18 cellular contexts compared by ENCODE assay signal in genomic region chr19:1441677-1442438, GRCh38. TPM values are rescaled to one million over a fixed set of nuclear protein-coding genes. Genes with fewer than 3 reads are reported as not detected.
DNase-seq lines count a peak whose midpoint lies in the region; ATAC-seq, FAIRE-seq and TF ChIP-seq lines count a peak whose summit lies in the region.
"Had no signal": no experiment of that assay in that cellular context is flagged by ENCODE, and none has a peak within 500 bp of the region (broad histone marks: within the 10 kb centered on the region; RNA-seq: fewer than 3 reads in every experiment).

No MANE protein-coding gene starts in this region.

- H3K36me3 ChIP-seq in CD8-positive, alpha-beta memory T cell (ENCODE audit: insufficient read depth, low read length): peaks cover 22% of the 10 kb centered on the region
- H3K36me3 ChIP-seq in SK-N-MC (ENCODE audit: insufficient read depth, low read length): peaks cover 38% of the 10 kb centered on the region
- H3K36me3 ChIP-seq in H1 (ENCODE audit: control insufficient read depth in 2 of 4, insufficient read depth in 4 of 4, low read length in 3 of 4): peaks cover 26 to 37% (median 29%) of the 10 kb centered on the region in 4 experiments
- peaks cover 11 to 17% of the 10 kb centered on the region in 2 donors for H3K36me3 ChIP-seq in kidney (ENCODE audit: control insufficient read depth in 1 of 2, insufficient read depth in 2 of 2, low read length in 2 of 2)
- peaks cover 17 to 37% of the 10 kb centered on the region in 2 donors for H3K36me3 ChIP-seq in psoas muscle (ENCODE audit: insufficient read depth in 1 of 2, low read depth in 1 of 2)
- H3K36me3 ChIP-seq: uterus had no signal

- H3K36me3 Mint-ChIP-seq in CD8-positive, alpha-beta memory T cell: peaks cover 2 to 46% (median 3%) of the 10 kb centered on the region in 3 donors

- DNase-seq in 8988T (peak; percentile 38), SK-N-MC (ENCODE audit: low read depth, low spot score) (no peak), H1 (ENCODE audit: low read depth in 1 of 2, low spot score in 2 of 2) (no peak), kidney (no peak), NCI-H2029 (lab: John Stamatoyannopoulos, UW) (no peak), psoas muscle (no peak)
- DNase-seq in CD8-positive, alpha-beta memory T cell: no peak
- DNase-seq: activated CD8-positive, alpha-beta memory T cell treated with anti-CD3 and anti-CD28 coated beads for 24 hours; amniotic stem cell; hippocampal formation; KG1; left colon; NCI-H1694; NCI-H526; stimulated activated CD4-positive, alpha-beta T cell treated with anti-CD3 and anti-CD28 coated beads, Interleukin-2, amount 100 ng/mL, for 48 hours had no signal

- no peak overlapping the region for H2AFZ ChIP-seq in H1 (ENCODE audit: low read length)

- no peak overlapping the region for H3K4me3 ChIP-seq in CD8-positive, alpha-beta memory T cell (ENCODE audit: low read length)
- no peak overlapping the region for H3K4me3 ChIP-seq in SK-N-MC
- no peak overlapping the region for H3K4me3 ChIP-seq in H1 (ENCODE audit: extremely low read depth in 1 of 4, insufficient read depth in 2 of 4, low read depth in 3 of 4, low read length in 4 of 4)
- no peak overlapping the region for H3K4me3 ChIP-seq in kidney (ENCODE audit: low read length in 2 of 2)
- H3K4me3 ChIP-seq in psoas muscle: no peak overlapping the region
- H3K4me3 ChIP-seq: coronary artery, uterus had no signal

- POLR2A ChIA-PET in CD8-positive, alpha-beta memory T cell (lab: Charles Lee): interaction anchor here (0.6 kb wide), 1 partner anchor 645 kb away, joined by 6 read pairs; no protein-coding TSS in a partner anchor
- POLR2A ChIA-PET in H1 (lab: Charles Lee; ENCODE audit: partially characterized antibody): interaction anchor here (0.5 to 7.6 kb wide), 14 partner anchors 9 to 1328 kb away, joined by 3 to 109 read pairs (median 5); partner anchors contain the start of gene APC2

- no peak for TF ChIP-seq EP300 in H1 (IDR thresholded peaks at IDR 0.05; ENCODE audit: borderline replicate concordance in 1 of 2, low read depth in 2 of 2, low read length in 2 of 2)

- H4K5ac ChIP-seq in H1 (ENCODE audit: insufficient read length, low read depth, low read length): no peak overlapping the region

- H3K27me3 ChIP-seq in CD8-positive, alpha-beta memory T cell (ENCODE audit: insufficient read depth, low read length, poor library complexity, severe bottlenecking): peaks cover 6% of the 10 kb centered on the region
- H3K27me3 ChIP-seq in H1 (replicated peaks in 1 of 4; ENCODE audit: control insufficient read depth in 3 of 4, extremely low read depth in 1 of 4, insufficient read depth in 3 of 4, low read length in 3 of 4): peaks cover 5 to 11% (median 10%) of the 10 kb centered on the region in 4 experiments
- peaks cover 0 to 16% (median 11%) of the 10 kb centered on the region in 3 donors for H3K27me3 ChIP-seq in psoas muscle (ENCODE audit: insufficient read depth in 3 of 3, low read length in 2 of 3)

- peaks cover 6% of the 10 kb centered on the region; the same call in 1 of the 2 replicates for H3K23me2 ChIP-seq in H1 (ENCODE audit: low read depth, low read length)

- H3K56ac ChIP-seq in H1 (replicated peaks; ENCODE audit: insufficient read length, low read depth, low read length): no peak overlapping the region

- H4K8ac ChIP-seq in H1 (ENCODE audit: extremely low read depth, insufficient read depth, low read length): no peak overlapping the region

- no peak overlapping the region for H2BK5ac ChIP-seq in H1 (ENCODE audit: low read depth, low read length)

- H2BK20ac ChIP-seq in H1 (ENCODE audit: low read length): no peak overlapping the region

- intact Hi-C loops in kidney (cut with DNase I) (no loop called here), psoas muscle (cut with DNase I) (loop anchor here in 1 of 2 donors (10.0 kb wide), 1 partner anchor 157 kb away; the partner anchor contains the start of gene EFNA2)

- ATAC-seq in psoas muscle (no peak), HG03135 (IDR thresholded peaks at IDR 0.05; ENCODE audit: unreplicated experiment) (no peak)
- ATAC-seq: left colon had no signal

- H4K20me1 ChIP-seq in H1 (replicated peaks in 1 of 2; ENCODE audit: control insufficient read depth in 1 of 2, insufficient read depth in 2 of 2, low read length in 2 of 2): peaks cover 21 to 23% of the 10 kb centered on the region in 2 experiments

- H2BK12ac ChIP-seq in H1 (ENCODE audit: low read depth, low read length): no peak overlapping the region

- peaks cover 28 to 49% (median 36%) of the 10 kb centered on the region in 3 donors for H3K4me1 Mint-ChIP-seq in CD8-positive, alpha-beta memory T cell

- peaks cover 4% of the 10 kb centered on the region for H3K79me1 ChIP-seq in H1 (ENCODE audit: low read depth, low read length)

- CTCF ChIA-PET in CD8-positive, alpha-beta memory T cell (lab: Charles Lee): interaction anchor here (1.8 to 2.4 kb wide), 2 partner anchors 28 to 197 kb away, joined by 5 to 6 read pairs; no protein-coding TSS in a partner anchor
- CTCF ChIA-PET in H1 (lab: Charles Lee; ENCODE audit: partially characterized antibody): interaction anchor here (5.6 kb wide), 1 partner anchor 13 kb away, joined by 54 read pairs; no protein-coding TSS in a partner anchor

- no peaks in the 10 kb centered on the region for H3K9me3 ChIP-seq in CD8-positive, alpha-beta memory T cell (ENCODE audit: low read length)
- H3K9me3 ChIP-seq in SK-N-MC (ENCODE audit: low read depth, low read length) (no peaks in the 10 kb centered on the region), H1 (ENCODE audit: insufficient read depth in 2 of 2, low read depth in 1 of 2, low read length in 1 of 2) (no peaks in the 10 kb centered on the region), kidney (ENCODE audit: control insufficient read depth in 1 of 2, low read length in 2 of 2) (no peaks in the 10 kb centered on the region), psoas muscle (no peaks in the 10 kb centered on the region)
- H3K9me3 ChIP-seq: uterus had no signal

- H3K14ac ChIP-seq in H1 (ENCODE audit: insufficient read length): no peak overlapping the region

- no peak for TF ChIP-seq RAD21 in H1 (IDR thresholded peaks at IDR 0.05 in 1 of 2, conservative IDR thresholded peaks at IDR 0.05 in 1 of 2; ENCODE audit: low read depth in 2 of 2, low read length in 2 of 2)

- H3K79me2 ChIP-seq in H1 (ENCODE audit: control insufficient read depth in 1 of 2, insufficient read depth in 2 of 2, low read length in 2 of 2): peaks cover 2 to 24% of the 10 kb centered on the region in 2 experiments; a peak in 3 of 4 replicates

- no peak overlapping the region for H3K18ac ChIP-seq in H1 (ENCODE audit: extremely low read depth, low read length)

- no peak overlapping the region for H3K9ac ChIP-seq in SK-N-MC (ENCODE audit: insufficient read length)
- H3K9ac ChIP-seq in H1 (replicated peaks in 1 of 4; ENCODE audit: extremely low read depth in 1 of 4, low read depth in 3 of 4, low read length in 3 of 4): no peak overlapping the region
- H3K9ac ChIP-seq in kidney (ENCODE audit: low read length in 2 of 2): no peak overlapping the region

- no peak for FAIRE-seq in H1 (lab: Jason Lieb, UNC)
- no peak for FAIRE-seq in kidney (lab: Jason Lieb, UNC)

- no peak overlapping the region for H2BK120ac ChIP-seq in H1 (replicated peaks; ENCODE audit: low read depth, low read length)

- H3K27me3 Mint-ChIP-seq in CD8-positive, alpha-beta memory T cell: peaks cover 0 to 2% of the 10 kb centered on the region in 2 donors

- H4K91ac ChIP-seq in H1 (replicated peaks; ENCODE audit: insufficient read length, low read length): no peak overlapping the region

- no peak for TF ChIP-seq POLR2A in H1 (IDR thresholded peaks at IDR 0.05; ENCODE audit: control extremely low read depth in 1 of 2, low read depth in 2 of 2, low read length in 2 of 2)

- no peak for TF ChIP-seq CTCF in H1 (IDR thresholded peaks at IDR 0.05; ENCODE audit: control extremely low read depth in 1 of 3, insufficient read depth in 1 of 3, low read depth in 1 of 3, low read length in 3 of 3)
- TF ChIP-seq CTCF in kidney (IDR thresholded peaks at IDR 0.05; ENCODE audit: borderline replicate concordance, extremely low read depth, insufficient read depth): no peak
- no peak for TF ChIP-seq CTCF in psoas muscle (IDR thresholded peaks at IDR 0.05)

- H3K23ac ChIP-seq in H1 (ENCODE audit: insufficient read length): no peak overlapping the region

- H3K9me3 Mint-ChIP-seq in CD8-positive, alpha-beta memory T cell: no peaks in the 10 kb centered on the region

- no peak overlapping the region for H2AK5ac ChIP-seq in H1 (ENCODE audit: low read depth, low read length)

- H3K4ac ChIP-seq in H1 (replicated peaks; ENCODE audit: insufficient read length, low read depth, low read length): no peak overlapping the region

- H3K4me2 ChIP-seq in H1 (ENCODE audit: insufficient read depth in 1 of 2, low read depth in 2 of 2, low read length in 2 of 2): no peak overlapping the region

- H2BK15ac ChIP-seq in H1 (ENCODE audit: low read length): no peak overlapping the region

- no peak overlapping the region for H3K27ac ChIP-seq in CD8-positive, alpha-beta memory T cell (ENCODE audit: low read depth, low read length)
- H3K27ac ChIP-seq in SK-N-MC: peak overlapping the region; percentile 74
- no peak overlapping the region for H3K27ac ChIP-seq in H1 (ENCODE audit: low read depth, low read length)
- no peak overlapping the region for H3K27ac ChIP-seq in kidney (ENCODE audit: low read depth in 2 of 2, low read length in 2 of 2)
- no peak overlapping the region for H3K27ac ChIP-seq in psoas muscle
- H3K27ac ChIP-seq: coronary artery, uterus had no signal

- peaks cover 36% of the 10 kb centered on the region for H3K4me1 ChIP-seq in CD8-positive, alpha-beta memory T cell (ENCODE audit: insufficient read depth, low read length)
- H3K4me1 ChIP-seq in H1 (replicated peaks in 1 of 4; ENCODE audit: control insufficient read depth in 3 of 4, insufficient read depth in 4 of 4, low read length in 3 of 4): peaks cover 0 to 17% (median 6%) of the 10 kb centered on the region in 4 experiments; a peak in 5 of 7 replicates
- H3K4me1 ChIP-seq in kidney (ENCODE audit: control insufficient read depth in 1 of 2, insufficient read depth in 1 of 2, low read depth in 1 of 2, low read length in 2 of 2): peaks cover 3 to 17% of the 10 kb centered on the region in 2 donors
- peaks cover 29% of the 10 kb centered on the region for H3K4me1 ChIP-seq in psoas muscle

- H3K4me3 Mint-ChIP-seq in CD8-positive, alpha-beta memory T cell: peak overlapping the region in 6 of 7 donors; percentile 23 to 98 (median 56)

- peak overlapping the region in 2 of 8 donors; percentile 54 to 96 for H3K27ac Mint-ChIP-seq in CD8-positive, alpha-beta memory T cell

- WGBS in H1 (ENCODE audit: extremely low coverage in 1 of 2, insufficient coverage in 1 of 2, insufficient read length in 1 of 2, insufficient replicate concordance in 2 of 2, low coverage in 1 of 2, low lambda C conversion rate in 2 of 2, missing lambda C conversion rate in 1 of 2), 2 experiments: 93% methylated on average over 24 of the region's 25 CpGs; no CpG with 5 or more reads in 1 of the 2 experiments
- 80 to 85% (median 81%) methylated on average over 25 of the region's 25 CpGs for WGBS in psoas muscle, 3 donors

RNA-seq across cellular contexts. Expression of gene RPS15, which starts 3.7 kb away (rescaled TPM):
- 1,000 to 10,000 TPM; 1,485 to 1,540 TPM for total RNA-seq in CD8-positive, alpha-beta memory T cell
- 2,756 TPM for polyA plus RNA-seq in CD8-positive, alpha-beta memory T cell
- total RNA-seq in H1 (2021; fragmentation: NEBNext Ultra II Directional; extraction: Animal tissue kit (Norgen Biotek cat#: 25700)): 1,562 and 1,589 TPM in 2 replicates
- 3,890 and 4,770 TPM in 2 replicates for polyA plus RNA-seq in H1 (2011; rRNA removed)
- 4,361 TPM for polyA plus RNA-seq in H1 (2011; cell fraction: cytosol; rRNA removed)
- polyA plus RNA-seq in H1 (2011; cell fraction: nucleus; rRNA removed): 2,705 TPM
- polyA plus RNA-seq in H1 (2012, experiment 1 of 2): 2,291 to 3,052 TPM (median 2,740 TPM) in 4 replicates
- 8,937 TPM for polyA plus RNA-seq in H1 (2012, experiment 2 of 2)
- polyA plus RNA-seq in H1 (2013, experiment 1 of 2): 2,700 TPM
- polyA plus RNA-seq in H1 (2013, experiment 2 of 2): 2,703 TPM
- polyA minus RNA-seq in H1 (2011; rRNA and poly(A)+ RNA removed): 313 and 344 TPM in 2 replicates
- polyA minus RNA-seq in H1 (2011; cell fraction: cytosol; rRNA and poly(A)+ RNA removed): 991 TPM
- polyA minus RNA-seq in H1 (2011; cell fraction: nucleus; rRNA and poly(A)+ RNA removed): 590 TPM
- total RNA-seq in kidney: 893 TPM
- 1,823 TPM for polyA plus RNA-seq in kidney (ENCODE audit: insufficient read depth, low read depth, low replicate concordance)
- 100 to 1,000 TPM; 697 to 992 (median 943) TPM for total RNA-seq in psoas muscle
- 1,000 to 10,000 TPM; 2,739 to 4,077 (median 3,158) TPM for polyA plus RNA-seq in psoas muscle

RNA-seq across cellular contexts. Expression of gene APC2, which starts 8.1 kb away (rescaled TPM):
- under 1 TPM; 0.09 to 0.11 TPM for total RNA-seq in CD8-positive, alpha-beta memory T cell
- polyA plus RNA-seq in CD8-positive, alpha-beta memory T cell: not detected
- 3.7 and 4.1 TPM in 2 replicates for total RNA-seq in H1 (2021; fragmentation: NEBNext Ultra II Directional; extraction: Animal tissue kit (Norgen Biotek cat#: 25700))
- polyA plus RNA-seq in H1 (2011; rRNA removed) (1.3 and 3.3 TPM in 2 replicates), kidney (ENCODE audit: insufficient read depth, low read depth, low replicate concordance) (not detected), psoas muscle (under 1 TPM in 2 of 3 donors, not detected in 1; 0.01 to 0.03 TPM)
- polyA plus RNA-seq in H1 (2011; cell fraction: cytosol; rRNA removed): 3.6 TPM
- polyA plus RNA-seq in H1 (2011; cell fraction: nucleus; rRNA removed): 12.1 TPM
- 1.2 to 2.5 TPM (median 1.6 TPM) in 4 replicates for polyA plus RNA-seq in H1 (2012, experiment 1 of 2)
- 0.91 TPM for polyA plus RNA-seq in H1 (2012, experiment 2 of 2)
- 0.39 TPM for polyA plus RNA-seq in H1 (2013, experiment 1 of 2)
- polyA plus RNA-seq in H1 (2013, experiment 2 of 2): 0.31 TPM
- polyA minus RNA-seq in H1 (2011; rRNA and poly(A)+ RNA removed): 3.3 and 4.3 TPM in 2 replicates
- polyA minus RNA-seq in H1 (2011; cell fraction: cytosol; rRNA and poly(A)+ RNA removed): 7.2 TPM
- 16.9 TPM for polyA minus RNA-seq in H1 (2011; cell fraction: nucleus; rRNA and poly(A)+ RNA removed)
- total RNA-seq in kidney (0.25 TPM), psoas muscle (under 1 TPM; 0.04 to 0.06 (median 0.05) TPM)

RNA-seq across cellular contexts. Expression of gene DAZAP1, which starts 34.5 kb away (rescaled TPM):
- 100 to 1,000 TPM; 253 TPM for total RNA-seq in CD8-positive, alpha-beta memory T cell
- 7.7 TPM for polyA plus RNA-seq in CD8-positive, alpha-beta memory T cell
- total RNA-seq in H1 (2021; fragmentation: NEBNext Ultra II Directional; extraction: Animal tissue kit (Norgen Biotek cat#: 25700)): 341 and 343 TPM in 2 replicates
- polyA plus RNA-seq in H1 (2011; rRNA removed) (79.6 and 139 TPM in 2 replicates), kidney (ENCODE audit: insufficient read depth, low read depth, low replicate concordance) (47.7 TPM), psoas muscle (100 to 1,000 TPM in 1 of 3 donors, 10 to 100 TPM in 2; 68.9 to 103 (median 94.1) TPM)
- 146 TPM for polyA plus RNA-seq in H1 (2011; cell fraction: cytosol; rRNA removed)
- 154 TPM for polyA plus RNA-seq in H1 (2011; cell fraction: nucleus; rRNA removed)
- 141 to 222 TPM (median 192 TPM) in 4 replicates for polyA plus RNA-seq in H1 (2012, experiment 1 of 2)
- polyA plus RNA-seq in H1 (2012, experiment 2 of 2): 169 TPM
- polyA plus RNA-seq in H1 (2013, experiment 1 of 2): 192 TPM
- polyA plus RNA-seq in H1 (2013, experiment 2 of 2): 197 TPM
- 44.1 and 52.1 TPM in 2 replicates for polyA minus RNA-seq in H1 (2011; rRNA and poly(A)+ RNA removed)
- 81.1 TPM for polyA minus RNA-seq in H1 (2011; cell fraction: cytosol; rRNA and poly(A)+ RNA removed)
- 59.0 TPM for polyA minus RNA-seq in H1 (2011; cell fraction: nucleus; rRNA and poly(A)+ RNA removed)
- total RNA-seq in kidney (98.5 TPM), psoas muscle (100 to 1,000 TPM in 1 of 4 donors, 10 to 100 TPM in 3; 59.9 to 122 (median 86.9) TPM)

RNA-seq across cellular contexts. Expression of gene C19orf25, which starts 37.2 kb away (rescaled TPM):
- 10 to 100 TPM; 36.9 to 41.4 TPM for total RNA-seq in CD8-positive, alpha-beta memory T cell
- polyA plus RNA-seq in CD8-positive, alpha-beta memory T cell: 56.7 TPM
- 41.3 and 41.4 TPM in 2 replicates for total RNA-seq in H1 (2021; fragmentation: NEBNext Ultra II Directional; extraction: Animal tissue kit (Norgen Biotek cat#: 25700))
- 67.4 and 92.2 TPM in 2 replicates for polyA plus RNA-seq in H1 (2011; rRNA removed)
- polyA plus RNA-seq in H1 (2011; cell fraction: cytosol; rRNA removed): 63.6 TPM
- 64.5 TPM for polyA plus RNA-seq in H1 (2011; cell fraction: nucleus; rRNA removed)
- 25.3 to 39.5 TPM (median 37.9 TPM) in 4 replicates for polyA plus RNA-seq in H1 (2012, experiment 1 of 2)
- 36.7 TPM for polyA plus RNA-seq in H1 (2012, experiment 2 of 2)
- 39.5 TPM for polyA plus RNA-seq in H1 (2013, experiment 1 of 2)
- polyA plus RNA-seq in H1 (2013, experiment 2 of 2): 40.6 TPM
- 12.2 and 15.1 TPM in 2 replicates for polyA minus RNA-seq in H1 (2011; rRNA and poly(A)+ RNA removed)
- 22.1 TPM for polyA minus RNA-seq in H1 (2011; cell fraction: cytosol; rRNA and poly(A)+ RNA removed)
- 35.7 TPM for polyA minus RNA-seq in H1 (2011; cell fraction: nucleus; rRNA and poly(A)+ RNA removed)
- total RNA-seq in kidney: 32.5 TPM
- polyA plus RNA-seq in kidney (ENCODE audit: insufficient read depth, low read depth, low replicate concordance): 50.9 TPM
- total RNA-seq in psoas muscle: 10 to 100 TPM in 3 of 4 donors, 1 to 10 TPM in 1; 8.1 to 20.1 (median 14.7) TPM
- 10 to 100 TPM; 19.9 to 45.0 (median 30.4) TPM for polyA plus RNA-seq in psoas muscle

RNA-seq across cellular contexts. Expression of gene GAMT, which starts 40.5 kb away (rescaled TPM):
- 10 to 100 TPM; 29.0 to 29.5 TPM for total RNA-seq in CD8-positive, alpha-beta memory T cell
- polyA plus RNA-seq in CD8-positive, alpha-beta memory T cell: 20.4 TPM
- 17.2 TPM in 2 replicates for total RNA-seq in H1 (2021; fragmentation: NEBNext Ultra II Directional; extraction: Animal tissue kit (Norgen Biotek cat#: 25700))
- polyA plus RNA-seq in H1 (2011; rRNA removed): 35.6 and 45.3 TPM in 2 replicates
- 29.1 TPM for polyA plus RNA-seq in H1 (2011; cell fraction: cytosol; rRNA removed)
- polyA plus RNA-seq in H1 (2011; cell fraction: nucleus; rRNA removed): 28.0 TPM
- polyA plus RNA-seq in H1 (2012, experiment 1 of 2): 12.3 to 28.3 TPM (median 23.6 TPM) in 4 replicates
- 21.6 TPM for polyA plus RNA-seq in H1 (2012, experiment 2 of 2)
- 17.8 TPM for polyA plus RNA-seq in H1 (2013, experiment 1 of 2)
- polyA plus RNA-seq in H1 (2013, experiment 2 of 2): 16.9 TPM
- 9.2 and 9.5 TPM in 2 replicates for polyA minus RNA-seq in H1 (2011; rRNA and poly(A)+ RNA removed)
- 12.3 TPM for polyA minus RNA-seq in H1 (2011; cell fraction: cytosol; rRNA and poly(A)+ RNA removed)
- polyA minus RNA-seq in H1 (2011; cell fraction: nucleus; rRNA and poly(A)+ RNA removed): 10.1 TPM
- 16.3 TPM for total RNA-seq in kidney
- 209 TPM for polyA plus RNA-seq in kidney (ENCODE audit: insufficient read depth, low read depth, low replicate concordance)
- 100 to 1,000 TPM; 227 to 339 (median 232) TPM for total RNA-seq in psoas muscle
- 100 to 1,000 TPM; 162 to 464 (median 351) TPM for polyA plus RNA-seq in psoas muscle
